ENCODE assay signal across 8 cellular contexts in the genomic region with DNA sequence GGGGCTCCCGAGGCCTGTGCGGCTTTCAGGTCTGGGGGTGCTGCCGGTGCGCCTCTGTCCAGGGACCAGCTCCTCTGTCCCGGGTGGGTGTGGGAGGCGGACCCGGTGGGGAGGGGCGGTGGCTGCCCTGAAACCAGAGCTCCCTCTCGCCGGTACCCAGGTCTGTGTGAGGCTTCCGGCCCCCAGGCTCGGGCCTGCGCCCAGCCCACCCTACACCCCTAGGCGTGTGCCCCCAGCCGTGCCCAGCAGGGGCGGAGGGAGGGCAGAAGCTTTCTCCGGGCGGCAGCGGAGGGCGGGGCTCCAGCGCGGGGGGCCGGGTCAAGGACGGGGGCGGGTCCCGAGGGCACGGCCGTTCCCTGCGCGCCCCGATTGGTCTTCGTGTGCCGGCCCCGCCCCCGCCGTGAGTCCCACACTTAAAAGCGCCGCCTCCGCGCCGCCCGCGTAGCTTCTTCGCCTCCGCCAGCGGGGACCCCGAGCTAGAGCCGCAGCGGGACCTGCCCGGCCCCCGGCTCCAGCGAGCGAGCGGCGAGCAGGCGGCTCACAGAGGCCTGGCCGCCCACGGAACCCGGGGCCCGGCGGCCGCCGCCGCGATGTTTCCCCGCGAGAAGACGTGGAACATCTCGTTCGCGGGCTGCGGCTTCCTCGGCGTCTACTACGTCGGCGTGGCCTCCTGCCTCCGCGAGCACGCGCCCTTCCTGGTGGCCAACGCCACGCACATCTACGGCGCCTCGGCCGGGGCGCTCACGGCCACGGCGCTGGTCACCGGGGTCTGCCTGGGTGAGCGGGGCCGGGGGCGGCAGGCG. TPM values are rescaled to one million over a fixed set of nuclear protein-coding genes. Genes with fewer than 3 reads are reported as not detected.
DNase-seq lines count a peak whose midpoint lies in the region; ATAC-seq and TF ChIP-seq lines count a peak whose summit lies in the region.

No MANE protein-coding gene starts in this region.

- BruUV-seq in Caco-2 (replicated peaks; lab: Mats Ljungman, UMichigan), result no TSS peak

- peak overlapping the region; percentile 76 for H3K4me3 Mint-ChIP-seq in Caco-2 (ENCODE audit: unreplicated experiment)

- H3K9ac ChIP-seq in NT2/D1 (ENCODE audit: insufficient read length, low read depth), result peak overlapping the region; percentile 91

- H3K9me3 ChIP-seq in Caco-2, result no peaks in the 10 kb centered on the region
- no peaks in the 10 kb centered on the region for H3K9me3 ChIP-seq in NT2/D1 (ENCODE audit: insufficient read depth, low read length)
- no peaks in the 10 kb centered on the region for H3K9me3 ChIP-seq in mucosa of descending colon

- H3K27ac Mint-ChIP-seq in Caco-2 (ENCODE audit: unreplicated experiment), result peak overlapping the region; percentile 66

- H3K27me3 ChIP-seq in Caco-2 (replicated peaks; ENCODE audit: control insufficient read depth, insufficient read depth, low read length), result no peaks in the 10 kb centered on the region
- H3K27me3 ChIP-seq in NT2/D1 (ENCODE audit: insufficient read depth, insufficient read length), result peaks cover 10% of the 10 kb centered on the region

- H3K9me3 Mint-ChIP-seq in Caco-2 (ENCODE audit: unreplicated experiment), result no peaks in the 10 kb centered on the region

- intact Hi-C loops in Caco-2 (cut with micrococcal nuclease; ENCODE audit: unreplicated experiment), result loop anchor here (1.0 kb wide), 1 partner anchor 8 kb away; the partner anchor contains the start of gene CRACR2B
- intact Hi-C loops in mucosa of descending colon (cut with DNase I, micrococcal nuclease), result no loop called here

- H3K36me3 ChIP-seq in Caco-2 (ENCODE audit: control insufficient read depth, insufficient read depth, low read length) (peaks cover 2% of the 10 kb centered on the region; the same call in 1 of the 2 replicates), NT2/D1 (ENCODE audit: insufficient read depth, insufficient read length, low read length) (peaks cover 39% of the 10 kb centered on the region), mucosa of descending colon (ENCODE audit: low read depth) (no peaks in the 10 kb centered on the region)

- H3K27me3 Mint-ChIP-seq in Caco-2 (ENCODE audit: insufficient read depth, unreplicated experiment), result no peaks in the 10 kb centered on the region

- DNase-seq in Caco-2, result peak; percentile 92 to 95
- peak; percentile 74 for DNase-seq in HT1080 (ENCODE audit: low read depth)
- DNase-seq in NT2/D1 (ENCODE audit: low read depth, low spot score), result no peak
- DNase-seq in activated T-cell treated with anti-CD3 and anti-CD28 coated beads for 24 hours (ENCODE audit: low read depth), result peak; percentile 88
- DNase-seq in epithelial cell of prostate (ENCODE audit: low read depth, low spot score), result no peak
- DNase-seq in mucosa of descending colon, result peak; percentile 95 to 96 (median 96)
- DNase-seq in stimulated activated CD8-positive, alpha-beta memory T cell treated with anti-CD3 and anti-CD28 coated beads, Interleukin-4, amount 100 ng/mL, for 24 hours (ENCODE audit: low read depth), result peak; percentile 84

- POLR2A ChIA-PET in Caco-2 (lab: Charles Lee), result interaction anchor here (0.6 to 2.5 kb wide), 22 partner anchors 8 to 273 kb away, joined by 3 to 35 read pairs (median 4); partner anchors contain the start of genes CD151, CHID1, CRACR2B and GATD1

- H3K4me3 ChIP-seq in Caco-2 (ENCODE audit: low read depth, low read length) (peak overlapping the region; percentile 86), NT2/D1 (ENCODE audit: insufficient read length, low read depth) (peak overlapping the region; percentile 95), mucosa of descending colon (peak overlapping the region; percentile 85)

- H3K27ac ChIP-seq in epithelial cell of prostate, result peak overlapping the region; percentile 92

- CTCF ChIA-PET in Caco-2 (lab: Charles Lee), result interaction anchor here (0.6 to 1.8 kb wide), 7 partner anchors 12 to 1319 kb away, joined by 3 to 10 read pairs (median 3); partner anchors contain the start of genes POLR2L and TSPAN4

- H3K4me1 ChIP-seq in Caco-2, result peaks cover 21% of the 10 kb centered on the region
- H3K4me1 ChIP-seq in NT2/D1 (ENCODE audit: insufficient read depth, insufficient read length), result peaks cover 21% of the 10 kb centered on the region
- peaks cover 33% of the 10 kb centered on the region for H3K4me1 ChIP-seq in mucosa of descending colon (ENCODE audit: low read depth)

- TF ChIP-seq CTCF in Caco-2 (IDR thresholded peaks at IDR 0.05; ENCODE audit: insufficient read depth in 1 of 2, low read depth in 1 of 2, low read length in 1 of 2, severe bottlenecking in 1 of 2, unreplicated experiment in 1 of 2) (peak; percentile 8 to 23), mucosa of descending colon (IDR thresholded peaks at IDR 0.05) (peak; percentile 10)

- ATAC-seq in GM19467 (IDR thresholded peaks at IDR 0.05; ENCODE audit: unreplicated experiment) (peak; percentile 56), mucosa of descending colon (peak; percentile 88)

- no peaks in the 10 kb centered on the region for H3K4me1 Mint-ChIP-seq in Caco-2 (ENCODE audit: low read depth, unreplicated experiment)

- H3K36me3 Mint-ChIP-seq in Caco-2 (ENCODE audit: insufficient read depth, unreplicated experiment), result peaks cover 61% of the 10 kb centered on the region

RNA-seq across cellular contexts. Expression of gene PNPLA2, which starts 0.6 kb away (rescaled TPM):
- total RNA-seq in Caco-2 (2022) (84.7 and 93.6 TPM in 2 replicates), mucosa of descending colon (100 to 1,000 TPM; 138 to 253 (median 167) TPM)
- total RNA-seq in HT1080 (2014; rRNA removed; shearing (Covaris generic)), result 18.1 and 39.0 TPM in 2 replicates
- polyA plus RNA-seq in HT1080 (2015; cell fraction: cytosol; rRNA removed), result 102 and 104 TPM in 2 replicates
- polyA plus RNA-seq in HT1080 (2015; cell fraction: nucleus; rRNA removed), result 160 and 172 TPM in 2 replicates

RNA-seq across cellular contexts. Expression of gene CRACR2B, which starts 8.4 kb away (rescaled TPM):
- 15.4 and 16.3 TPM in 2 replicates for total RNA-seq in Caco-2 (2022)
- not detected in 2 replicates for total RNA-seq in HT1080 (2014; rRNA removed; shearing (Covaris generic))
- polyA plus RNA-seq in HT1080 (2015; cell fraction: cytosol; rRNA removed), result not detected in 2 replicates
- 0.22 TPM in 1 of 2 replicates, not detected in the other for polyA plus RNA-seq in HT1080 (2015; cell fraction: nucleus; rRNA removed)
- total RNA-seq in mucosa of descending colon, result 100 to 1,000 TPM in 2 of 3 donors, 10 to 100 TPM in 1; 43.5 to 137 (median 129) TPM

RNA-seq across cellular contexts. Expression of gene RPLP2, which starts 9.6 kb away (rescaled TPM):
- total RNA-seq in Caco-2 (2022) (2,622 and 2,843 TPM in 2 replicates), mucosa of descending colon (1,000 to 10,000 TPM; 1,532 to 1,798 (median 1,652) TPM)
- 1,130 and 1,145 TPM in 2 replicates for total RNA-seq in HT1080 (2014; rRNA removed; shearing (Covaris generic))
- polyA plus RNA-seq in HT1080 (2015; cell fraction: cytosol; rRNA removed), result 1,002 and 1,950 TPM in 2 replicates
- polyA plus RNA-seq in HT1080 (2015; cell fraction: nucleus; rRNA removed), result 353 and 446 TPM in 2 replicates

RNA-seq across cellular contexts. Expression of gene CD151, which starts 13.4 kb away (rescaled TPM):
- total RNA-seq in Caco-2 (2022) (268 and 302 TPM in 2 replicates), mucosa of descending colon (100 to 1,000 TPM; 364 to 415 (median 378) TPM)
- total RNA-seq in HT1080 (2014; rRNA removed; shearing (Covaris generic)), result 483 and 506 TPM in 2 replicates
- polyA plus RNA-seq in HT1080 (2015; cell fraction: cytosol; rRNA removed), result 753 and 774 TPM in 2 replicates
- 775 and 802 TPM in 2 replicates for polyA plus RNA-seq in HT1080 (2015; cell fraction: nucleus; rRNA removed)

RNA-seq across cellular contexts. Expression of gene PIDD1, which starts 14.3 kb away (rescaled TPM):
- total RNA-seq in Caco-2 (2022) (21.3 and 25.3 TPM in 2 replicates), mucosa of descending colon (10 to 100 TPM; 20.2 to 26.3 (median 23.8) TPM)
- total RNA-seq in HT1080 (2014; rRNA removed; shearing (Covaris generic)), result 7.4 and 12.3 TPM in 2 replicates
- 12.2 and 12.7 TPM in 2 replicates for polyA plus RNA-seq in HT1080 (2015; cell fraction: cytosol; rRNA removed)
- polyA plus RNA-seq in HT1080 (2015; cell fraction: nucleus; rRNA removed), result 107 and 142 TPM in 2 replicates

Comparison
In these comparisons a context has a peak if more than half of its experiments do, and no peak if none do; other contexts are left out.
1. DNase-seq: peak in Caco-2 (2 of 2), HT1080 (single experiment), activated T-cell treated with anti-CD3 and anti-CD28 coated beads for 24 hours (single experiment), mucosa of descending colon (3 of 3) and stimulated activated CD8-positive, alpha-beta memory T cell treated with anti-CD3 and anti-CD28 coated beads, Interleukin-4, amount 100 ng/mL, for 24 hours (single experiment); none in NT2/D1 (single experiment) and epithelial cell of prostate (single experiment).
2. RNA of gene CRACR2B, which starts 8.4 kb away (total RNA-seq): 43.5 to 137 TPM in mucosa of descending colon and 15.4 to 16.3 TPM in Caco-2; not detected in HT1080; every median in the first group is over 10 times any median in the second.
3. Peak in every context shown above with its lines, with median percentiles within 50 percentile points of each other: H3K4me3 ChIP-seq.